ENCODE assay signal across 9 cellular contexts in the genomic region with DNA sequence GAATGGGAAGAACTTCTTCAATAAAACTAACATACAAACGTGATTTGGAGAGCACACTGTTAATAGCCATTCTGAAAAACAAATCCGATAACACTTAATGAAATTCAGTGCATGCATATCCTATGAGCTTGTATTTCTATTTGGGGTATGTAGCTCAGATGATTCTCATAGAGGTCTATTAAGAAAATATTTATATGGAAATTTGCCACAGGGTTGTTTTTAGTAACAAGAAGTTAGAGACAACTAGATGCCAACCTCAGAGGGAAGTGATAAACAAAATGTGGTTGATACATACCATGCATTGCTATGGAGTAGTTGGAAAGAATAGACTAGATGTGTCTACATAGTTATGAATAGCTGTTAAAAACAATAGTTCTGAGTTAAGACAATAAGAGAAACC.
"Had no signal": no experiment of that assay in that cellular context is flagged by ENCODE, and none has a peak within 500 bp of the region (broad histone marks: within the 10 kb centered on the region; RNA-seq: fewer than 3 reads in every experiment).

No MANE protein-coding gene starts in this region.

- H3K27ac Mint-ChIP-seq: HFFc6, IgD-negative memory B cell had no signal

- H3K27me3 Mint-ChIP-seq: IgD-negative memory B cell had no signal

- H3K9me3 ChIP-seq: HAP-1 had no signal

- H3K27ac ChIP-seq: GM23248, HL-60 had no signal

- H2AFZ ChIP-seq: GM23248 had no signal

- H3K9ac ChIP-seq: GM23248 had no signal

- H3K4me1 ChIP-seq: HAP-1 had no signal

- H3K36me3 Mint-ChIP-seq: IgD-negative memory B cell had no signal

- H3K36me3 ChIP-seq: HAP-1 had no signal

- DNase-seq: GM23248, GOT3, H7, HFFc6 had no signal

- ATAC-seq: HCT116, HepG2 had no signal

- H3K4me3 Mint-ChIP-seq: HFFc6, IgD-negative memory B cell had no signal

- H3K4me1 Mint-ChIP-seq: IgD-negative memory B cell had no signal

- H3K4me3 ChIP-seq: GM23248, HAP-1 had no signal

- FAIRE-seq: HepG2 had no signal
